8 cellular contexts compared by ENCODE assay signal in genomic region chr14:50831704-50832130, GRCh38. TPM values are rescaled to one million over a fixed set of nuclear protein-coding genes. Genes with fewer than 3 reads are reported as not detected.
DNase-seq lines count a peak whose midpoint lies in the region; ATAC-seq and TF ChIP-seq lines count a peak whose summit lies in the region.

No MANE protein-coding gene starts in this region.

- WGBS in esophagus muscularis mucosa: 9% methylated on average over 11 of the region's 11 CpGs

- DNase-seq in RWPE1 (ENCODE audit: low spot score): no peak
- no peak for DNase-seq in esophagus muscularis mucosa (ENCODE audit: extremely low spot score)
- no peak for DNase-seq in osteoblast (ENCODE audit: insufficient read length, low spot score, missing footprints)
- DNase-seq in COLO668 (lab: John Stamatoyannopoulos, UW; ENCODE audit: unreplicated experiment): no peak
- no peak for DNase-seq in T1000 (lab: John Stamatoyannopoulos, UW)
- no peak for DNase-seq in cerebellar nuclear complex (lab: John Stamatoyannopoulos, UW)

- POLR2A ChIA-PET in RWPE1 (lab: Yijun Ruan, JAX; ENCODE audit: low non-redundant PET): no interaction called here

- ATAC-seq in HG02884 (IDR thresholded peaks at IDR 0.05; ENCODE audit: unreplicated experiment): no peak

- TF ChIP-seq EP300 in esophagus muscularis mucosa (IDR thresholded peaks at IDR 0.05): no peak

- TF ChIP-seq CTCF in GM12875 (IDR thresholded peaks at IDR 0.05; ENCODE audit: borderline replicate concordance, insufficient read depth, low read depth, low read length) (no peak), RWPE1 (conservative IDR thresholded peaks at IDR 0.05; ENCODE audit: low read depth) (no peak), esophagus muscularis mucosa (IDR thresholded peaks at IDR 0.05) (no peak), osteoblast (IDR thresholded peaks at IDR 0.05; ENCODE audit: extremely low read depth, low read depth, low read length) (no peak)

- H3K36me3 ChIP-seq in esophagus muscularis mucosa: no peaks in the 10 kb centered on the region
- peaks cover under 1% of the 10 kb centered on the region for H3K36me3 ChIP-seq in osteoblast (ENCODE audit: insufficient read depth, low read length)

- H3K4me1 ChIP-seq in esophagus muscularis mucosa (peaks cover 12 to 29% (median 25%) of the 10 kb centered on the region in 4 donors), osteoblast (ENCODE audit: insufficient read depth, low read length) (peaks cover 21% of the 10 kb centered on the region)

- H3K4me2 ChIP-seq in osteoblast (ENCODE audit: insufficient read depth, low read length): peak overlapping the region; percentile 98

- no peaks in the 10 kb centered on the region for H3K27me3 ChIP-seq in esophagus muscularis mucosa
- no peaks in the 10 kb centered on the region for H3K27me3 ChIP-seq in osteoblast (ENCODE audit: insufficient read depth, low read length)

- H3K79me2 ChIP-seq in osteoblast (ENCODE audit: insufficient read depth, low read length): peaks cover 36% of the 10 kb centered on the region

- peaks cover 31% of the 10 kb centered on the region for H4K20me1 ChIP-seq in osteoblast (ENCODE audit: insufficient read depth, low read length)

- CTCF ChIA-PET in RWPE1 (lab: Yijun Ruan, JAX): interaction anchor here (0.8 to 1.1 kb wide), 2 partner anchors 23 to 54 kb away, joined by 3 to 6 read pairs; no protein-coding TSS in a partner anchor

- intact Hi-C loops in esophagus muscularis mucosa (cut with DNase I): loop anchor here (5.0 kb wide), 1 partner anchor 164 kb away; the partner anchor contains the start of gene SAV1

- H3K4me3 ChIP-seq in GM12875 (ENCODE audit: low read depth, low read length) (peak overlapping the region; percentile 97), esophagus muscularis mucosa (peak overlapping the region; percentile 90 to 96 (median 94)), osteoblast (ENCODE audit: insufficient read depth, low read length) (peak overlapping the region; percentile 76)

- TF ChIP-seq POLR2A in esophagus muscularis mucosa (IDR thresholded peaks at IDR 0.05; ENCODE audit: low read depth): no peak

- no peaks in the 10 kb centered on the region for H3K9me3 ChIP-seq in esophagus muscularis mucosa
- H3K9me3 ChIP-seq in osteoblast (ENCODE audit: low read depth, low read length): no peaks in the 10 kb centered on the region

- peak overlapping the region; percentile 89 for H2AFZ ChIP-seq in osteoblast (ENCODE audit: low read length)

- H3K27ac ChIP-seq in RWPE1: peak overlapping the region; percentile 80
- peak overlapping the region; percentile 91 to 94 (median 92) for H3K27ac ChIP-seq in esophagus muscularis mucosa (replicated peaks in 1 of 4)
- H3K27ac ChIP-seq in osteoblast (ENCODE audit: low read depth, low read length): no peak overlapping the region

RNA-seq across cellular contexts. Expression of gene NIN, which starts 0.8 kb away (rescaled TPM):
- total RNA-seq in esophagus muscularis mucosa (10 to 100 TPM; 26.2 to 38.8 (median 34.1) TPM), osteoblast (40.2 and 42.4 TPM in 2 replicates)

RNA-seq across cellular contexts. Expression of gene ABHD12B, which starts 40.1 kb away (rescaled TPM):
- not detected for total RNA-seq in esophagus muscularis mucosa
- total RNA-seq in osteoblast: not detected in 2 replicates
